8 cellular contexts compared by ENCODE assay signal in genomic region chr1:109391626-109392025, GRCh38. TPM values are rescaled to one million over a fixed set of nuclear protein-coding genes. Genes with fewer than 3 reads are reported as not detected.
DNase-seq lines count a peak whose midpoint lies in the region; ATAC-seq and TF ChIP-seq lines count a peak whose summit lies in the region.

No MANE protein-coding gene starts in this region.

- H3K27me3 Mint-ChIP-seq in naive thymus-derived CD4-positive, alpha-beta T cell = peaks cover 49 to 71% (median 62%) of the 10 kb centered on the region in 5 donors
- peaks cover 49% of the 10 kb centered on the region for H3K27me3 Mint-ChIP-seq in activated CD4-positive, alpha-beta T cell treated with anti-CD3 and anti-CD28 coated beads, Interleukin-2, amount 10 ng/mL, durations not matched to agents 7 days and 5 days

- peak overlapping the region; percentile 19; the same call in 1 of the 2 replicates for H2AFZ ChIP-seq in KMS-11 (ENCODE audit: low read depth)

- no peak overlapping the region for H3K27ac Mint-ChIP-seq in naive thymus-derived CD4-positive, alpha-beta T cell
- no peak overlapping the region for H3K27ac Mint-ChIP-seq in activated CD4-positive, alpha-beta T cell treated with anti-CD3 and anti-CD28 coated beads, Interleukin-2, amount 10 ng/mL, durations not matched to agents 7 days and 5 days

- H3K36me3 Mint-ChIP-seq in naive thymus-derived CD4-positive, alpha-beta T cell = peaks cover 0 to 2% (median 0%) of the 10 kb centered on the region in 5 donors
- H3K36me3 Mint-ChIP-seq in activated CD4-positive, alpha-beta T cell treated with anti-CD3 and anti-CD28 coated beads, Interleukin-2, amount 10 ng/mL, durations not matched to agents 7 days and 5 days (ENCODE audit: low read depth) = no peaks in the 10 kb centered on the region

- no peaks in the 10 kb centered on the region for H3K9me3 ChIP-seq in liver (ENCODE audit: control insufficient read depth in 4 of 4, low read length in 3 of 4)
- no peaks in the 10 kb centered on the region for H3K9me3 ChIP-seq in naive thymus-derived CD4-positive, alpha-beta T cell (ENCODE audit: control insufficient read depth in 2 of 3, low read length in 3 of 3)

- H3K9ac ChIP-seq in KMS-11 (peak overlapping the region; percentile 17; the same call in 1 of the 2 replicates), liver (ENCODE audit: low read depth in 1 of 2, low read length in 2 of 2) (no peak overlapping the region)

- H3K36me3 ChIP-seq in KMS-11 (ENCODE audit: insufficient read depth) (no peaks in the 10 kb centered on the region), liver (ENCODE audit: control insufficient read depth in 4 of 4, insufficient read depth in 3 of 4, low read depth in 1 of 4, low read length in 3 of 4) (no peaks in the 10 kb centered on the region)
- no peaks in the 10 kb centered on the region for H3K36me3 ChIP-seq in naive thymus-derived CD4-positive, alpha-beta T cell (ENCODE audit: control insufficient read depth in 2 of 3, insufficient read depth in 3 of 3, low read length in 3 of 3)

- H3K79me2 ChIP-seq in KMS-11 (ENCODE audit: insufficient read depth, low read depth) = peaks cover 6% of the 10 kb centered on the region; the same call in 1 of the 2 replicates

- TF ChIP-seq RAD21 in liver (IDR thresholded peaks at IDR 0.05) = no peak

- peaks cover 0 to 33% (median 7%) of the 10 kb centered on the region in 7 donors for H3K4me1 Mint-ChIP-seq in naive thymus-derived CD4-positive, alpha-beta T cell
- H3K4me1 Mint-ChIP-seq in activated CD4-positive, alpha-beta T cell treated with anti-CD3 and anti-CD28 coated beads, Interleukin-2, amount 10 ng/mL, durations not matched to agents 7 days and 5 days = peaks cover 13% of the 10 kb centered on the region

- H3K27ac ChIP-seq in KMS-11 (peak overlapping the region; percentile 40), liver (ENCODE audit: low read depth in 1 of 2, low read length in 2 of 2) (peak overlapping the region; percentile 8 to 29)
- H3K27ac ChIP-seq in naive thymus-derived CD4-positive, alpha-beta T cell (ENCODE audit: low read depth, low read length) = no peak overlapping the region

- H3K4me3 Mint-ChIP-seq in naive thymus-derived CD4-positive, alpha-beta T cell = no peak overlapping the region
- H3K4me3 Mint-ChIP-seq in activated CD4-positive, alpha-beta T cell treated with anti-CD3 and anti-CD28 coated beads, Interleukin-2, amount 10 ng/mL, durations not matched to agents 7 days and 5 days = no peak overlapping the region

- POLR2A ChIA-PET in naive thymus-derived CD4-positive, alpha-beta T cell (lab: Charles Lee) = no interaction called here
- POLR2A ChIA-PET in activated CD4-positive, alpha-beta T cell treated with anti-CD3 and anti-CD28 coated beads, Interleukin-2, amount 10 ng/mL, durations not matched to agents 7 days and 5 days (lab: Charles Lee) = no interaction called here

- H4K20me1 ChIP-seq in KMS-11 (ENCODE audit: insufficient read depth) = no peaks in the 10 kb centered on the region

- peak; percentile 79 for ATAC-seq in GM21423 (IDR thresholded peaks at IDR 0.05; ENCODE audit: unreplicated experiment)
- ATAC-seq in naive thymus-derived CD4-positive, alpha-beta T cell = no peak

- TF ChIP-seq CTCF in KMS-11 (conservative IDR thresholded peaks at IDR 0.05; ENCODE audit: low read depth, low read length) = no peak
- TF ChIP-seq CTCF in liver (IDR thresholded peaks at IDR 0.05; ENCODE audit: low read depth, low read length, missing input control) = no peak

- H3K4me2 ChIP-seq in KMS-11 = peak overlapping the region; percentile 79

- H3K4me3 ChIP-seq in KMS-11 (IDR thresholded peaks at IDR 0.05; ENCODE audit: insufficient read depth, low read depth, low read length) (peak overlapping the region; percentile 83), liver (ENCODE audit: low read depth in 1 of 3, low read length in 3 of 3) (no peak overlapping the region)
- no peak overlapping the region for H3K4me3 ChIP-seq in naive thymus-derived CD4-positive, alpha-beta T cell (ENCODE audit: low read length)

- peak; percentile 77 for DNase-seq in CD1c-positive myeloid dendritic cell (ENCODE audit: extremely low spot score)
- DNase-seq in naive thymus-derived CD4-positive, alpha-beta T cell = no peak
- DNase-seq in occipital lobe (lab: John Stamatoyannopoulos, UW) = no peak
- DNase-seq in activated CD4-positive, alpha-beta T cell treated with anti-CD3 and anti-CD28 coated beads, Interleukin-2, amount 10 ng/mL, durations not matched to agents 7 days and 5 days = no peak
- DNase-seq in amygdala (lab: John Stamatoyannopoulos, UW) = no peak

- peaks cover 4% of the 10 kb centered on the region for H3K27me3 ChIP-seq in KMS-11 (ENCODE audit: insufficient read depth, low read depth)
- no peaks in the 10 kb centered on the region for H3K27me3 ChIP-seq in liver (ENCODE audit: control insufficient read depth in 4 of 4, insufficient read depth in 4 of 4, low read length in 3 of 4)
- H3K27me3 ChIP-seq in naive thymus-derived CD4-positive, alpha-beta T cell (ENCODE audit: control insufficient read depth in 2 of 2, insufficient read depth in 2 of 2, low read length in 2 of 2) = peaks cover 0 to 13% of the 10 kb centered on the region in 2 donors

- H3K4me1 ChIP-seq in KMS-11 (ENCODE audit: low read depth, poor library complexity, severe bottlenecking) = peaks cover 52% of the 10 kb centered on the region
- H3K4me1 ChIP-seq in liver (ENCODE audit: control insufficient read depth in 4 of 4, insufficient read depth in 4 of 4, low read length in 3 of 4) = peaks cover 0 to 12% (median 5%) of the 10 kb centered on the region in 4 donors
- peaks cover 0 to 1% of the 10 kb centered on the region in 2 donors for H3K4me1 ChIP-seq in naive thymus-derived CD4-positive, alpha-beta T cell (ENCODE audit: control insufficient read depth in 2 of 2, insufficient read depth in 2 of 2, low read length in 2 of 2)

- intact Hi-C loops in naive thymus-derived CD4-positive, alpha-beta T cell (cut with micrococcal nuclease) = loop anchor here in 1 of 2 donors (5.0 kb wide), 1 partner anchor 34 kb away; no protein-coding TSS in a partner anchor

- H3K9me3 Mint-ChIP-seq in naive thymus-derived CD4-positive, alpha-beta T cell = peaks cover 0 to 1% (median 0%) of the 10 kb centered on the region in 11 donors
- no peaks in the 10 kb centered on the region for H3K9me3 Mint-ChIP-seq in activated CD4-positive, alpha-beta T cell treated with anti-CD3 and anti-CD28 coated beads, Interleukin-2, amount 10 ng/mL, durations not matched to agents 7 days and 5 days

- CTCF ChIA-PET in naive thymus-derived CD4-positive, alpha-beta T cell (lab: Charles Lee) = interaction anchor here (2.1 kb wide), 1 partner anchor 109 kb away, joined by 4 read pairs; the partner anchor contains the start of gene PSRC1
- CTCF ChIA-PET in activated CD4-positive, alpha-beta T cell treated with anti-CD3 and anti-CD28 coated beads, Interleukin-2, amount 10 ng/mL, durations not matched to agents 7 days and 5 days (lab: Charles Lee) = interaction anchor here (1.1 to 1.5 kb wide), 2 partner anchors 12 to 94 kb away, joined by 3 to 4 read pairs; no protein-coding TSS in a partner anchor

TF ChIP-seq in liver, 16 proteins besides CTCF, POLR2A, EP300 and RAD21:
- no peak for TF ChIP-seq TAF1 (conservative IDR thresholded peaks at IDR 0.05)
- TF ChIP-seq EGR1 (IDR thresholded peaks at IDR 0.05; ENCODE audit: low read depth in 2 of 2) = no peak
- TF ChIP-seq YY1 (IDR thresholded peaks at IDR 0.05) = no peak
- no peak for TF ChIP-seq FOXA2 (IDR thresholded peaks at IDR 0.05)
- TF ChIP-seq REST (IDR thresholded peaks at IDR 0.05) = no peak
TF ChIP-seq in liver: peak in this region for 0.

RNA-seq across cellular contexts. Expression of gene SORT1, which starts 6.1 kb away (rescaled TPM):
- total RNA-seq in liver (10 to 100 TPM in 1 of 2 donors, 1 to 10 TPM in 1; 5.4 to 10.6 TPM), occipital lobe (48.2 TPM)
- polyA plus RNA-seq in liver = 1 to 10 TPM; 1.0 to 1.3 TPM
- total RNA-seq in naive thymus-derived CD4-positive, alpha-beta T cell = 10 to 100 TPM in 1 of 5 experiments, 1 to 10 TPM in 4; 1.0 to 25.6 (median 1.8) TPM
- polyA plus RNA-seq in naive thymus-derived CD4-positive, alpha-beta T cell = not detected
- total RNA-seq in activated CD4-positive, alpha-beta T cell treated with anti-CD3 and anti-CD28 coated beads, Interleukin-2, amount 10 ng/mL, durations not matched to agents 7 days and 5 days = 1 to 10 TPM; 1.5 to 1.9 TPM

RNA-seq across cellular contexts. Expression of gene PSMA5, which starts 34.6 kb away (rescaled TPM):
- total RNA-seq in liver (10 to 100 TPM; 26.3 to 73.2 TPM), occipital lobe (34.6 TPM)
- 10 to 100 TPM; 62.5 to 88.6 TPM for polyA plus RNA-seq in liver
- total RNA-seq in naive thymus-derived CD4-positive, alpha-beta T cell = 100 to 1,000 TPM in 1 of 5 experiments, 10 to 100 TPM in 4; 38.3 to 203 (median 70.7) TPM
- 10 to 100 TPM; 80.0 to 81.9 TPM for polyA plus RNA-seq in naive thymus-derived CD4-positive, alpha-beta T cell
- total RNA-seq in activated CD4-positive, alpha-beta T cell treated with anti-CD3 and anti-CD28 coated beads, Interleukin-2, amount 10 ng/mL, durations not matched to agents 7 days and 5 days = 100 to 1,000 TPM; 157 to 174 TPM
